In the genomic region with DNA sequence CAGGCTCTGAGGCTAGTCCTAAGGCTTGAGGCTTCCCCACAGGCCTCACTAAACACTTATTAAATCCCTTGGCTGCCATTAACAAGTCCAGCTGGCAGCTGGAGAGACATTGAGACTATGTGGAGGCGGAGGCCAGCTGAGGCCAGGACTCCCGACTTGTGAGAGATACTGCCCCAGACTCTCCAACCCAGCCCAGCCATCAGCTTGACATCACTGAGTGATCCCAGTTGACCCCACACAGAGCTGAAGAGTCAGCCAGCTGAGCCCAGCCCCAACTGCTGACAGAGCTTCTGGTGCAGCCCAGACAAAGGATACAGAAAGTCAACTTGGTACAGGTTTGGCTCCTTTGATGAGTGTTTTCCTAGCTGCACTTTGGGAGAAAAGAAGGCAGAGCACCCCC, we compare ENCODE assay signal across 30 cellular contexts.
"Had no signal": no experiment of that assay in that cellular context is flagged by ENCODE, and none has a peak within 500 bp of the region (broad histone marks: within the 10 kb centered on the region; RNA-seq: fewer than 3 reads in every experiment).

No MANE protein-coding gene starts in this region.

- H3K36me3 ChIP-seq: ascending aorta, breast epithelium, cardiac muscle cell had no signal

- H3K27ac ChIP-seq: ascending aorta, breast epithelium, cardiac muscle cell, coronary artery, dorsolateral prefrontal cortex, VCaP had no signal

- H3K4me1 Mint-ChIP-seq: activated T-helper 17 cell treated with anti-CD3 and anti-CD28 coated beads, Interleukin-2, amount 50 U/mL, for 72 hours; endodermal cell; WTC11 had no signal

- H3K9me3 Mint-ChIP-seq: activated CD8-positive, alpha-beta T cell treated with anti-CD3 and anti-CD28 coated beads for 36 hours; activated T-cell treated with anti-CD3 and anti-CD28 coated beads, Interleukin-2, amount 50 U/mL, for 4 hours; activated T-helper 17 cell treated with anti-CD3 and anti-CD28 coated beads, Interleukin-2, amount 50 U/mL, for 72 hours; dendritic cell treated with granulocyte-macrophage colony-stimulating factor and Interleukin-4, amounts not matched to agents 40 ng/mL and 50 ng/mL, for 4 days had no signal

- H3K4me1 ChIP-seq: breast epithelium had no signal

- DNase-seq: activated CD4-positive, alpha-beta T cell treated with anti-CD3 and anti-CD28 coated beads for 1 hour; activated CD4-positive, alpha-beta T cell treated with anti-CD3 and anti-CD28 coated beads for 4 hours; activated CD4-positive, alpha-beta T cell treated with anti-CD3 and anti-CD28 coated beads, Interleukin-2, amount 50 U/mL, for 1 hour; activated CD4-positive, alpha-beta T cell treated with anti-CD3 and anti-CD28 coated beads, Interleukin-2, amount 50 U/mL, for 48 hours; activated CD8-positive, alpha-beta memory T cell treated with anti-CD3 and anti-CD28 coated beads for 24 hours; activated CD8-positive, alpha-beta T cell treated with anti-CD3 and anti-CD28 coated beads for 36 hours; activated effector memory CD4-positive, alpha-beta T cell treated with Interleukin-2 at 50 U/mL for 16 hours; activated gamma-delta T cell treated with Interleukin-2 at 50 U/mL for 16 hours; activated naive CD4-positive, alpha-beta T cell treated with anti-CD3 and anti-CD28 coated beads, Interleukin-2, amount 50 U/mL, for 16 hours; activated naive CD4-positive, alpha-beta T cell treated with Interleukin-2 at 50 U/mL for 16 hours; activated T-cell treated with anti-CD3 and anti-CD28 coated beads, Interleukin-2, amount 50 U/mL, for 4 hours; central memory CD4-positive, alpha-beta T cell; cerebellar nuclear complex; dorsolateral prefrontal cortex; effector memory CD4-positive, alpha-beta T cell; endodermal cell; foreskin fibroblast; head of caudate nucleus; T-helper 2 cell had no signal

- H3K27me3 ChIP-seq: ascending aorta, breast epithelium, cardiac muscle cell had no signal

- ATAC-seq: activated CD8-positive, alpha-beta T cell treated with anti-CD3 and anti-CD28 coated beads for 36 hours; activated T-cell treated with anti-CD3 and anti-CD28 coated beads, Interleukin-2, amount 50 U/mL, for 4 hours; activated T-helper 17 cell treated with anti-CD3 and anti-CD28 coated beads, Interleukin-2, amount 50 U/mL, for 72 hours; esophagus mucosa; WTC11 had no signal

- H3K36me3 Mint-ChIP-seq: activated naive CD8-positive, alpha-beta T cell; brain; WTC11 had no signal

- H3K4me3 Mint-ChIP-seq: activated CD8-positive, alpha-beta T cell treated with anti-CD3 and anti-CD28 coated beads for 36 hours; activated naive CD8-positive, alpha-beta T cell; activated T-cell treated with anti-CD3 and anti-CD28 coated beads, Interleukin-2, amount 50 U/mL, for 4 hours; activated T-helper 17 cell treated with anti-CD3 and anti-CD28 coated beads, Interleukin-2, amount 50 U/mL, for 72 hours; brain; dendritic cell treated with granulocyte-macrophage colony-stimulating factor and Interleukin-4, amounts not matched to agents 40 ng/mL and 50 ng/mL, for 4 days; endodermal cell; WTC11 had no signal

- H3K9me3 ChIP-seq: ascending aorta, breast epithelium had no signal

- H3K4me3 ChIP-seq: ascending aorta, breast epithelium, cardiac muscle cell, coronary artery, dorsolateral prefrontal cortex had no signal

- H3K27ac Mint-ChIP-seq: activated CD8-positive, alpha-beta T cell treated with anti-CD3 and anti-CD28 coated beads for 36 hours; activated naive CD8-positive, alpha-beta T cell; activated T-helper 17 cell treated with anti-CD3 and anti-CD28 coated beads, Interleukin-2, amount 50 U/mL, for 72 hours; brain; dendritic cell treated with granulocyte-macrophage colony-stimulating factor and Interleukin-4, amounts not matched to agents 40 ng/mL and 50 ng/mL, for 4 days; endodermal cell; WTC11 had no signal
